ENCODE assay signal across 33 cellular contexts in genomic region chr5:38749861-38750260, GRCh38.
"Had no signal": no experiment of that assay in that cellular context is flagged by ENCODE, and none has a peak within 500 bp of the region (broad histone marks: within the 10 kb centered on the region; RNA-seq: fewer than 3 reads in every experiment).

No MANE protein-coding gene starts in this region.

- H3K27me3 ChIP-seq: adrenal gland, body of pancreas, brain microvascular endothelial cell, breast epithelium had no signal

- ATAC-seq: activated CD8-positive, alpha-beta T cell treated with anti-CD3 and anti-CD28 coated beads for 36 hours; activated naive CD4-positive, alpha-beta T cell treated with anti-CD3 and anti-CD28 coated beads, Interleukin-2, amount 50 U/mL, for 72 hours; activated T-cell treated with anti-CD3 and anti-CD28 coated beads, Interleukin-2, amount 50 U/mL, for 4 hours; activated T-cell treated with anti-CD3 and anti-CD28 coated beads, Interleukin-2, amount 50 U/mL, for 72 hours; activated T-helper 17 cell treated with anti-CD3 and anti-CD28 coated beads, Interleukin-2, amount 50 U/mL, for 72 hours; body of pancreas had no signal

- DNase-seq: activated B cell treated with CpG ODN at 0.5 μM for 24 hours; activated CD4-positive, alpha-beta memory T cell treated with anti-CD3 and anti-CD28 coated beads for 36 hours; activated CD4-positive, alpha-beta T cell treated with anti-CD3 and anti-CD28 coated beads for 4 hours; activated CD4-positive, alpha-beta T cell treated with anti-CD3 and anti-CD28 coated beads, Interleukin-2, amount 10 ng/mL, durations not matched to agents 24 days and 14 days; activated CD4-positive, alpha-beta T cell treated with anti-CD3 and anti-CD28 coated beads, Interleukin-2, amount 50 U/mL, for 1 hour; activated CD4-positive, alpha-beta T cell treated with anti-CD3 and anti-CD28 coated beads, Interleukin-2, amount 50 U/mL, for 4 hours; activated CD4-positive, CD25-positive, alpha-beta regulatory T cell treated with anti-CD3 and anti-CD28 coated beads, Interleukin-2, amount 50 U/mL, for 72 hours; activated CD8-positive, alpha-beta memory T cell treated with anti-CD3 and anti-CD28 coated beads, Interleukin-2, amount 50 U/mL, for 4 hours; activated CD8-positive, alpha-beta T cell treated with anti-CD3 and anti-CD28 coated beads for 36 hours; activated effector memory CD4-positive, alpha-beta T cell treated with anti-CD3 and anti-CD28 coated beads, Interleukin-2, amount 50 U/mL, for 16 hours; activated gamma-delta T cell treated with Interleukin-2 at 50 U/mL for 16 hours; activated naive CD4-positive, alpha-beta T cell; activated naive CD4-positive, alpha-beta T cell treated with anti-CD3 and anti-CD28 coated beads for 36 hours; activated naive CD4-positive, alpha-beta T cell treated with anti-CD3 and anti-CD28 coated beads, Interleukin-2, amount 50 U/mL, for 16 hours; activated naive CD8-positive, alpha-beta T cell treated with anti-CD3 and anti-CD28 coated beads for 36 hours; activated T-cell treated with anti-CD3 and anti-CD28 coated beads for 4 hours; activated T-cell treated with anti-CD3 and anti-CD28 coated beads, Interleukin-2, amount 50 U/mL, for 1 hour; activated T-cell treated with anti-CD3 and anti-CD28 coated beads, Interleukin-2, amount 50 U/mL, for 4 hours; activated T-cell treated with anti-CD3 and anti-CD28 coated beads, Interleukin-2, amount 50 U/mL, for 72 hours; adrenal gland; amniotic stem cell; aorta; body of pancreas; brain microvascular endothelial cell; central memory CD4-positive, alpha-beta T cell; T-helper 2 cell; T-helper 9 cell had no signal

- H3K27ac ChIP-seq: adrenal gland, body of pancreas, brain microvascular endothelial cell, breast epithelium, VCaP had no signal

- H3K4me1 ChIP-seq: adrenal gland, body of pancreas, breast epithelium had no signal

- FAIRE-seq: astrocyte, TTC549 had no signal

- H3K9me3 ChIP-seq: adrenal gland, body of pancreas, breast epithelium had no signal

- H3K36me3 ChIP-seq: adrenal gland, brain microvascular endothelial cell, breast epithelium had no signal

- H3K4me3 ChIP-seq: adrenal gland, body of pancreas, breast epithelium had no signal
